8 cellular contexts compared by ENCODE assay signal in the genomic region with DNA sequence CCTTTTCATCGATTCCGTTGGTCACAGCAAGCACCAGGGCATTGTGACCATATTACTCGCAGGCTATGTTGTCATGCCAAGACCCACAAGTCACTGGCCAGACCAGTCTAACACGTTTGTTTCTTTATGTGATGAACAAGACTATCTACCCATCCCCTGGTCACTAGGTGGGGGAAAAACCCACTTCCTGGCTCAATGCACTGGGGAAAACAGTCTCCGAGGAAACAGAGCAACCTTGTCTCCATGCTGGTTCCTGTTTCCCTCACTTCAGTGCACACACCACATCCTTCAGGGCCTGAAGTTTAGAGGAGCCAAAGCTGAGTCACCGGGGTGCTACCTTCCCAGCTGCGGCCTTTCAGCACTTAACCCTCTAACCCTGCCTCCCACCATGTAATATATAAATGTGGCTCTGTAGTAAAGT. TPM values are rescaled to one million over a fixed set of nuclear protein-coding genes. Genes with fewer than 3 reads are reported as not detected.
A peak's percentile ranks its signal among the peaks of the same experiment; 100 is the strongest.
DNase-seq lines count a peak whose midpoint lies in the region; ATAC-seq, FAIRE-seq and TF ChIP-seq lines count a peak whose summit lies in the region.

No MANE protein-coding gene starts in this region.

- FAIRE-seq in HTR-8/SVneo (lab: Jason Lieb, UNC): no peak

- no peaks in the 10 kb centered on the region for H3K36me3 Mint-ChIP-seq in osteocyte (ENCODE audit: unreplicated experiment)

- H3K27me3 Mint-ChIP-seq in osteocyte (ENCODE audit: unreplicated experiment): no peaks in the 10 kb centered on the region

- no peaks in the 10 kb centered on the region for H3K4me1 Mint-ChIP-seq in osteocyte (ENCODE audit: unreplicated experiment)

- H3K4me3 ChIP-seq in fibroblast of villous mesenchyme (ENCODE audit: low read depth, low read length): no peak overlapping the region

- TF ChIP-seq CTCF in fibroblast of villous mesenchyme (IDR thresholded peaks at IDR 0.05; ENCODE audit: insufficient read depth, low read depth, low read length) (no peak), osteocyte (IDR thresholded peaks at IDR 0.05) (no peak)

- ATAC-seq in GM18502 (IDR thresholded peaks at IDR 0.05; ENCODE audit: poor library complexity, unreplicated experiment) (peak; percentile 98), HG02571 (IDR thresholded peaks at IDR 0.05; ENCODE audit: unreplicated experiment) (peak; percentile 84)

- H3K27ac Mint-ChIP-seq in osteocyte (ENCODE audit: unreplicated experiment): no peak overlapping the region

- H3K9me3 Mint-ChIP-seq in osteocyte (ENCODE audit: unreplicated experiment): no peaks in the 10 kb centered on the region

- H3K4me3 Mint-ChIP-seq in osteocyte (ENCODE audit: unreplicated experiment): no peak overlapping the region

- DNase-seq in NAMALWA (ENCODE audit: low spot score) (peak; percentile 53), fibroblast of villous mesenchyme (ENCODE audit: low read depth) (peak; percentile 86), midbrain (lab: John Stamatoyannopoulos, UW) (no peak), HTR-8/SVneo (ENCODE audit: insufficient read length, low spot score) (no peak), OCI-M2 (lab: John Stamatoyannopoulos, UW; ENCODE audit: unreplicated experiment) (no peak), osteocyte (ENCODE audit: extremely low spot score, unreplicated experiment) (no peak)

RNA-seq across cellular contexts. Expression of gene ERICH3, which starts 20.9 kb away (rescaled TPM):
- not detected in 2 replicates for total RNA-seq in fibroblast of villous mesenchyme
- total RNA-seq in osteocyte: not detected in 2 replicates

Comparison
In these comparisons a context has a peak if more than half of its experiments do, and no peak if none do; other contexts are left out.
1. DNase-seq: peak in NAMALWA (single experiment) and fibroblast of villous mesenchyme (single experiment); none in midbrain (single experiment), HTR-8/SVneo (single experiment), OCI-M2 (single experiment) and osteocyte (single experiment).